ENCODE assay signal across 25 cellular contexts in genomic region chr4:41332666-41333065, GRCh38.
DNase-seq lines count a peak whose midpoint lies in the region; ATAC-seq, FAIRE-seq and TF ChIP-seq lines count a peak whose summit lies in the region.
"Had no signal": no experiment of that assay in that cellular context is flagged by ENCODE, and none has a peak within 500 bp of the region (broad histone marks: within the 10 kb centered on the region; RNA-seq: fewer than 3 reads in every experiment).

No MANE protein-coding gene starts in this region.

- H3K27me3 Mint-ChIP-seq in astrocyte (ENCODE audit: low read depth, unreplicated experiment) (peaks cover 6% of the 10 kb centered on the region), mesothelial cell of epicardium (ENCODE audit: low read depth) (no peaks in the 10 kb centered on the region)
- H3K27me3 Mint-ChIP-seq: CD4-positive, CD25-positive, alpha-beta regulatory T cell had no signal

- H3K36me3 ChIP-seq in HCT116 (ENCODE audit: control insufficient read depth in 1 of 2, insufficient read depth in 2 of 2, low read length in 2 of 2) (no peaks in the 10 kb centered on the region), astrocyte (ENCODE audit: insufficient read depth, low read length) (no peaks in the 10 kb centered on the region)

- intact Hi-C loops in HCT116 (cut with micrococcal nuclease): no loop called here

- no peaks in the 10 kb centered on the region for H3K9me3 Mint-ChIP-seq in astrocyte (ENCODE audit: unreplicated experiment)
- H3K9me3 Mint-ChIP-seq in mesothelial cell of epicardium: peaks cover 9% of the 10 kb centered on the region

- H3K27ac Mint-ChIP-seq in astrocyte (ENCODE audit: unreplicated experiment) (no peak overlapping the region), mesothelial cell of epicardium (peak overlapping the region; percentile 75)
- H3K27ac Mint-ChIP-seq: CD4-positive, CD25-positive, alpha-beta regulatory T cell; IgD-negative memory B cell had no signal

- TF ChIP-seq CTCF in HCT116 (IDR thresholded peaks at IDR 0.05 in 2 of 3, conservative IDR thresholded peaks at IDR 0.05 in 1 of 3; ENCODE audit: borderline replicate concordance in 1 of 3, insufficient read depth in 1 of 3, low read depth in 2 of 3, low read length in 2 of 3) (no peak), astrocyte (IDR thresholded peaks at IDR 0.05; ENCODE audit: insufficient read depth, low read depth, low read length) (no peak), mesothelial cell of epicardium (IDR thresholded peaks at IDR 0.05; ENCODE audit: unreplicated experiment) (no peak)

- H3K4me3 Mint-ChIP-seq in astrocyte (ENCODE audit: unreplicated experiment) (peak overlapping the region; percentile 23), mesothelial cell of epicardium (no peak overlapping the region)
- H3K4me3 Mint-ChIP-seq: CD4-positive, CD25-positive, alpha-beta regulatory T cell; IgD-negative memory B cell had no signal

- BruUV-seq in HCT116 (replicated peaks; lab: Mats Ljungman, UMichigan): no TSS peak

- H3K27me3 ChIP-seq in HCT116 (ENCODE audit: insufficient read depth, low read length) (no peaks in the 10 kb centered on the region), astrocyte (ENCODE audit: insufficient read depth, low read length) (peaks cover 2% of the 10 kb centered on the region)

- no peaks in the 10 kb centered on the region for H3K9me3 ChIP-seq in HCT116 (ENCODE audit: control insufficient read depth in 1 of 2, insufficient read depth in 1 of 2, low read depth in 1 of 2, low read length in 2 of 2)
- no peaks in the 10 kb centered on the region for H3K9me3 ChIP-seq in astrocyte (ENCODE audit: insufficient read depth, low read depth, low read length)

- POLR2A ChIA-PET in HCT116 (lab: Charles Lee): no interaction called here

- RAD21 ChIA-PET in HCT116 (lab: Charles Lee; ENCODE audit: low non-redundant PET in 1 of 2, low total read pairs in 2 of 2, uncharacterized antibody in 2 of 2, unreplicated experiment in 2 of 2): no interaction called here

- H3K9ac ChIP-seq in HCT116 (ENCODE audit: low read length): no peak overlapping the region
- H3K9ac ChIP-seq in astrocyte (ENCODE audit: low read length): no peak overlapping the region
- H3K9ac ChIP-seq: KMS-11 had no signal

- TF ChIP-seq POLR2A in HCT116 (IDR thresholded peaks at IDR 0.05; ENCODE audit: borderline replicate concordance, extremely low read depth, insufficient read depth, insufficient read length): no peak

- peak; percentile 17 for DNase-seq in A172 (ENCODE audit: low spot score)
- DNase-seq in HCT116 (ENCODE audit: low read depth, low spot score): no peak
- peak; percentile 34 for DNase-seq in astrocyte (ENCODE audit: low read depth)
- no peak for DNase-seq in mesothelial cell of epicardium (ENCODE audit: low spot score in 2 of 2, unreplicated experiment in 2 of 2)
- no peak for DNase-seq in inferior parietal cortex (ENCODE audit: extremely low spot score)
- DNase-seq: ACHN; CD4-positive, CD25-positive, alpha-beta regulatory T cell; COR-L47; DMS53; NCI-H1092; NCI-H1417 treated with DMSO at 0.1 percent for 48 hours; NCI-H1694 treated with DMSO at 0.1 percent for 48 hours; NCI-H2081; NCI-H2227 treated with DMSO at 0.1 percent for 48 hours; NCI-H69; SHP77 had no signal

- peaks cover 6% of the 10 kb centered on the region for H3K4me1 Mint-ChIP-seq in astrocyte (ENCODE audit: low read depth, unreplicated experiment)
- peaks cover 57% of the 10 kb centered on the region for H3K4me1 Mint-ChIP-seq in mesothelial cell of epicardium
- H3K4me1 Mint-ChIP-seq: CD4-positive, CD25-positive, alpha-beta regulatory T cell; IgD-negative memory B cell had no signal

- H3K9me2 ChIP-seq in HCT116 (ENCODE audit: insufficient read depth): no peaks in the 10 kb centered on the region

- H3K27ac ChIP-seq in HCT116 (ENCODE audit: low read depth, low read length) (no peak overlapping the region), astrocyte (ENCODE audit: low read depth, low read length) (no peak overlapping the region)
- H3K27ac ChIP-seq: 22Rv1, KMS-11, RWPE1 had no signal

- H3K4me1 ChIP-seq in HCT116 (ENCODE audit: control insufficient read depth in 1 of 2, insufficient read depth in 2 of 2, low read length in 2 of 2): peaks cover 10 to 29% of the 10 kb centered on the region in 2 experiments; a peak in 3 of 4 replicates
- no peaks in the 10 kb centered on the region for H3K4me1 ChIP-seq in astrocyte (ENCODE audit: insufficient read depth, low read length)

- no peaks in the 10 kb centered on the region for H4K20me1 ChIP-seq in HCT116 (ENCODE audit: insufficient read depth)
- no peaks in the 10 kb centered on the region for H4K20me1 ChIP-seq in astrocyte (ENCODE audit: insufficient read depth, low read length)

- H3K4me3 ChIP-seq in HCT116 (replicated peaks in 1 of 2; ENCODE audit: low read depth in 1 of 2, low read length in 2 of 2): no peak overlapping the region
- no peak overlapping the region for H3K4me3 ChIP-seq in astrocyte (ENCODE audit: insufficient read depth, low read depth, low read length)
- H3K4me3 ChIP-seq: GM12878 had no signal

- TF ChIP-seq RAD21 in HCT116 (IDR thresholded peaks at IDR 0.05; ENCODE audit: low read depth): no peak

- no peaks in the 10 kb centered on the region for H3K79me2 ChIP-seq in HCT116 (ENCODE audit: insufficient read depth, low read length)
- H3K79me2 ChIP-seq in astrocyte (ENCODE audit: insufficient read depth, low read length): no peaks in the 10 kb centered on the region

- ATAC-seq in HCT116: peak; percentile 55
- ATAC-seq in HG02938 (IDR thresholded peaks at IDR 0.05; ENCODE audit: unreplicated experiment): no peak
- ATAC-seq in GM21737 (IDR thresholded peaks at IDR 0.05; ENCODE audit: unreplicated experiment): no peak
- ATAC-seq: GM12878 had no signal

- H3K36me3 Mint-ChIP-seq in astrocyte (ENCODE audit: low read depth, unreplicated experiment) (no peaks in the 10 kb centered on the region), mesothelial cell of epicardium (no peaks in the 10 kb centered on the region)
- H3K36me3 Mint-ChIP-seq: IgD-negative memory B cell had no signal

- CTCF ChIA-PET in HCT116 (lab: Charles Lee): no interaction called here

- peak overlapping the region; percentile 46 for H2AFZ ChIP-seq in HCT116 (ENCODE audit: low read depth, low read length, poor library complexity, severe bottlenecking)
- H2AFZ ChIP-seq in astrocyte (ENCODE audit: low read depth, low read length): no peak overlapping the region

- H3K4me2 ChIP-seq in HCT116 (ENCODE audit: low read length) (peak overlapping the region; percentile 11), astrocyte (ENCODE audit: low read length) (no peak overlapping the region)
- H3K4me2 ChIP-seq: KMS-11 had no signal

- FAIRE-seq in astrocyte (lab: Jason Lieb, UNC): no peak
- FAIRE-seq: G401.6, GM12878, H1 had no signal

TF ChIP-seq in HCT116, 20 proteins besides CTCF, POLR2A, EP300 and RAD21:
- no peak for TF ChIP-seq ZFX (IDR thresholded peaks at IDR 0.05)
- no peak for TF ChIP-seq MAX (IDR thresholded peaks at IDR 0.05)
- TF ChIP-seq CEBPB (IDR thresholded peaks at IDR 0.05; ENCODE audit: low read depth): no peak
- no peak for TF ChIP-seq SIN3A (IDR thresholded peaks at IDR 0.05; ENCODE audit: low read depth)

Comparison
In these comparisons a context has a peak if more than half of its experiments do, and no peak if none do; other contexts are left out.
1. DNase-seq: peak in A172 (single experiment) and astrocyte (single experiment); none in HCT116 (single experiment), mesothelial cell of epicardium (0 of 2) and inferior parietal cortex (single experiment).